ENCODE assay signal across 8 cellular contexts in the genomic region with DNA sequence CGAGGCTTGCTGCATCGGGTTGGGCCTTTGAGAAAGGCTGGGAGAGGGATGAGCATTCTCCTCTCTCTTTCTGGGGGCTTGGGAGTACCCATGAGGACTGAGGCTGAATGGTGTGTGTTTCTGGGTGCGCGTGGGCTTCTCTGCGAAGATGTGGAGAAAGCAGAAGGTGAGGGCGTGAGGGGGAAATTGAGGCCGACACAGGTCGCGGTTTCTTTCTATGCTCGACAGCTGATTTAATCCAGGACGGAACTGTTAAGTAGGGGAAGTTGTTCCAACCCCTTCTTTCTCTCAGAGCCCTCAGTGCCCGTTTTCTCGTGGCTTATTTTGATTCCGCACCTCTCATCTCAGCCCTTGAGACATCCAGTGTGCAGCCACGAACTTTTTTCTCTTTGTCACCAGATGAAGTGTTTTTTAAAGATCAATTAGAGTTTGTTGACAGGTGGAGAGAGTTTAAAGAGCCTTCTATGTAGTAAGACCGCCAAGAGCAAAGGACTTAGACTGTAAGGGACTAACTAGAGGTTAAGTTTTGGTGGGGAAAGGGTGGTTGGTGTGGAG. TPM values are rescaled to one million over a fixed set of nuclear protein-coding genes. Genes with fewer than 3 reads are reported as not detected.
DNase-seq lines count a peak whose midpoint lies in the region; ATAC-seq and TF ChIP-seq lines count a peak whose summit lies in the region.

No MANE protein-coding gene starts in this region.

- DNase-seq in epithelial cell of esophagus (ENCODE audit: low read depth) = no peak
- no peak for DNase-seq in prostate gland (ENCODE audit: low spot score)
- no peak for DNase-seq in stimulated activated CD4-positive, alpha-beta T cell treated with anti-CD3 and anti-CD28 coated beads, Interleukin-2, amount 100 ng/mL, for 48 hours
- DNase-seq in HT-29 (ENCODE audit: low spot score) = no peak
- DNase-seq in SHP77 treated with DMSO at 0.1 percent for 48 hours (lab: John Stamatoyannopoulos, UW) = no peak

- H3K27ac ChIP-seq in OCI-LY3 (ENCODE audit: low read length) = no peak overlapping the region
- peak overlapping the region; percentile 74 to 79 for H3K27ac ChIP-seq in prostate gland

- H3K4me3 ChIP-seq in GM08714 (ENCODE audit: low read length) = peak overlapping the region; percentile 74
- H3K4me3 ChIP-seq in OCI-LY3 (ENCODE audit: low read length) = peak overlapping the region; percentile 77
- peak overlapping the region; percentile 69 for H3K4me3 ChIP-seq in epithelial cell of esophagus (ENCODE audit: low read length)
- H3K4me3 ChIP-seq in prostate gland = peak overlapping the region; percentile 49 to 65

- H2AFZ ChIP-seq in OCI-LY3 (ENCODE audit: low read depth, low read length) = peak overlapping the region; percentile 47; the same call in 1 of the 2 replicates

- H3K79me2 ChIP-seq in OCI-LY3 (ENCODE audit: low read length) = 0 out of 2 replicates have a peak, but pooled peaks cover 3% of the 10 kb centered on the region

- H3K9ac ChIP-seq in OCI-LY3 (ENCODE audit: low read length) = peak overlapping the region; percentile 47; the same call in 1 of the 2 replicates

- H4K20me1 ChIP-seq in OCI-LY3 (ENCODE audit: insufficient read depth, low read length) = no peaks in the 10 kb centered on the region

- H3K27me3 ChIP-seq in OCI-LY3 (ENCODE audit: low read depth, low read length) (peaks cover 14% of the 10 kb centered on the region; the same call in 1 of the 2 replicates), prostate gland (replicated peaks; ENCODE audit: insufficient read depth) (no peaks in the 10 kb centered on the region)

- ATAC-seq in GM21447 (IDR thresholded peaks at IDR 0.05; ENCODE audit: unreplicated experiment) = no peak

- no peak for TF ChIP-seq CTCF in OCI-LY3 (IDR thresholded peaks at IDR 0.05; ENCODE audit: low read depth, low read length)
- no peak for TF ChIP-seq CTCF in epithelial cell of esophagus (IDR thresholded peaks at IDR 0.05; ENCODE audit: insufficient read depth, low read depth, low read length, missing control alignments)
- no peak for TF ChIP-seq CTCF in prostate gland (IDR thresholded peaks at IDR 0.05)

- intact Hi-C loops in prostate gland (cut with DNase I) = no loop called here

- H3K9me3 ChIP-seq in OCI-LY3 (ENCODE audit: insufficient read depth, low read length) (no peaks in the 10 kb centered on the region), prostate gland (no peaks in the 10 kb centered on the region)

- TF ChIP-seq POLR2A in prostate gland (IDR thresholded peaks at IDR 0.05) = no peak

- WGBS in prostate gland = 23% methylated on average over 14 of the region's 16 CpGs

- peaks cover 7% of the 10 kb centered on the region; the same call in 1 of the 2 replicates for H3K4me1 ChIP-seq in OCI-LY3 (ENCODE audit: low read length)
- no peaks in the 10 kb centered on the region for H3K4me1 ChIP-seq in prostate gland (replicated peaks)

- peak overlapping the region; percentile 83 for H3K4me2 ChIP-seq in OCI-LY3 (ENCODE audit: low read length)

- H3K36me3 ChIP-seq in OCI-LY3 (replicated peaks; ENCODE audit: low read depth, low read length) = no peaks in the 10 kb centered on the region
- H3K36me3 ChIP-seq in prostate gland = no peaks in the 10 kb centered on the region

RNA-seq across cellular contexts. Expression of gene STARD9, which starts 0.7 kb away (rescaled TPM):
- total RNA-seq in prostate gland = 10 to 100 TPM in 1 of 2 donors, 1 to 10 TPM in 1; 2.6 to 45.8 TPM
- 0.15 and 0.50 TPM in 2 replicates for total RNA-seq in HT-29 (2014; rRNA removed; shearing (Covaris generic))

RNA-seq across cellular contexts. Expression of gene HAUS2, which starts 27.5 kb away (rescaled TPM):
- 10 to 100 TPM; 27.5 to 41.9 TPM for total RNA-seq in prostate gland
- total RNA-seq in HT-29 (2014; rRNA removed; shearing (Covaris generic)) = 12.0 and 24.0 TPM in 2 replicates

RNA-seq across cellular contexts. Expression of gene LRRC57, which starts 27.5 kb away (rescaled TPM):
- 10 to 100 TPM in 1 of 2 donors, 1 to 10 TPM in 1; 9.8 to 21.8 TPM for total RNA-seq in prostate gland
- total RNA-seq in HT-29 (2014; rRNA removed; shearing (Covaris generic)) = 10.8 and 11.3 TPM in 2 replicates
